12 cellular contexts compared by ENCODE assay signal in the genomic region with DNA sequence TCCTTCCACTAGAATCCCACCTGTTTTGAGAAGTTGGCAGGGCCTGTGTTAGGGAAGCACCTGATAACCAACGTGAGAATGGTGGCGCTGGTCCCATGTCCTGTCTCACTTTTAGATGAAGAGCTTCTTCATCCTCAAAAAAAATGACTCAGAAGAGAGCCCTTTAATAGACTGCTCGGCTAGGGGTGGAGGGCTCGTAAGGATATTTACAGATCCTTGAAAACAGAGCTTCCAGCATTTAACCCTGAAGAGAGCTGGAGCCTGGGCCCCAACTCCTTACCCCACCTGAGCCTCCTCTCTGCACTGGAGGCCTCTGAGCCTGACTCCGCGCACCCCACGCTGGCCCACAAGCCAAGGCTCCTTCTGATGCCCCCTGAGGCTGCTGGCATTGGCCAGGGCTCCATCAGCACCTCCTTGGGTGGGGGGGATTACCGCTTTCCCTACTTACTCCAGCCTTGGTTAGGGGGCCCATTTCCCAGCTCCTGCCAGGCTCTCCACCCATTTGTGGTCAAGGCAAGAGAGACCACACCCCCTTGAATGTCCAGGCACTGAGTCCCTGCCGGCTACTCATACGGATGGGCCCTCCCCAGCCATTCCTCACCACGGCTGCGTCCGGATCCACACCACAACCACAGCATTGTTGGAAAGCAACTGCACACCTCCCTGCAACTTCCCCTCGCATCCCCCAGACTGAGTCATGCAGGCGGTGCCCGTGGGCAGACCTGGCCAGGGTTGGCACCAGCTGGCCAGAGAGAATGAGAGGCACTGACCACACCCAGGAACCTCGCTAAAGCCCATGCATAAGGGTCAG. TPM values are rescaled to one million over a fixed set of nuclear protein-coding genes. Genes with fewer than 3 reads are reported as not detected.
DNase-seq lines count a peak whose midpoint lies in the region; ATAC-seq, FAIRE-seq and TF ChIP-seq lines count a peak whose summit lies in the region.
"Had no signal": no experiment of that assay in that cellular context is flagged by ENCODE, and none has a peak within 500 bp of the region (broad histone marks: within the 10 kb centered on the region; RNA-seq: fewer than 3 reads in every experiment).

No MANE protein-coding gene starts in this region.

- H3K9me3 ChIP-seq in heart left ventricle = no peaks in the 10 kb centered on the region

- H3K9me3 Mint-ChIP-seq in activated T-helper 2 cell treated with anti-CD3 and anti-CD28 coated beads, Interferon-gamma antibody, Interleukin-2, Interleukin-4, amounts not matched to agents 10 μg/mL and 5 μg/mL and 100 μg/mL, durations not matched to agents 14 hours and 24 hours and 36 hours = no peaks in the 10 kb centered on the region
- H3K9me3 Mint-ChIP-seq: CD4-positive, alpha-beta T cell had no signal

- intact Hi-C loops in heart left ventricle (cut with DNase I) (loop anchor here in 1 of 10 donors (10.0 kb wide), 1 partner anchor 62 kb away; no protein-coding TSS in a partner anchor), Right ventricle myocardium inferior (cut with DNase I) (no loop called here)
- intact Hi-C loops in activated T-helper 2 cell treated with anti-CD3 and anti-CD28 coated beads, Interferon-gamma antibody, Interleukin-2, Interleukin-4, amounts not matched to agents 10 μg/mL and 5 μg/mL and 100 μg/mL, durations not matched to agents 14 hours and 24 hours and 36 hours (cut with micrococcal nuclease) = no loop called here

- no peaks in the 10 kb centered on the region for H3K27me3 ChIP-seq in heart left ventricle

- H3K36me3 Mint-ChIP-seq in activated T-helper 2 cell treated with anti-CD3 and anti-CD28 coated beads, Interferon-gamma antibody, Interleukin-2, Interleukin-4, amounts not matched to agents 10 μg/mL and 5 μg/mL and 100 μg/mL, durations not matched to agents 14 hours and 24 hours and 36 hours (ENCODE audit: low read depth) = no peaks in the 10 kb centered on the region

- H3K4me1 Mint-ChIP-seq in activated T-helper 2 cell treated with anti-CD3 and anti-CD28 coated beads, Interferon-gamma antibody, Interleukin-2, Interleukin-4, amounts not matched to agents 10 μg/mL and 5 μg/mL and 100 μg/mL, durations not matched to agents 14 hours and 24 hours and 36 hours (ENCODE audit: low read depth) = peaks cover 28% of the 10 kb centered on the region

- TF ChIP-seq CTCF in heart left ventricle (IDR thresholded peaks at IDR 0.05) = no peak

- no peak overlapping the region for H3K4me3 ChIP-seq in heart left ventricle
- H3K4me3 ChIP-seq: SK-N-MC had no signal

- H3K36me3 ChIP-seq in heart left ventricle = peaks cover 0 to 9% (median 0%) of the 10 kb centered on the region in 9 donors

- H3K4me1 ChIP-seq in heart left ventricle = peaks cover 5 to 50% (median 32%) of the 10 kb centered on the region in 12 donors

- DNase-seq in heart left ventricle = peak in 2 of 5 donors; percentile 10 to 47
- DNase-seq in Right ventricle myocardium inferior (ENCODE audit: missing footprints) = no peak
- DNase-seq in UCSD-AML1 (lab: John Stamatoyannopoulos, UW; ENCODE audit: unreplicated experiment) = peak; percentile 82
- peak; percentile 94 for DNase-seq in hepatic stellate cell (ENCODE audit: low spot score)
- DNase-seq in urothelium cell line (ENCODE audit: low spot score) = peak; percentile 89
- DNase-seq in activated CD4-positive, CD25-positive, alpha-beta regulatory T cell treated with anti-CD3 and anti-CD28 coated beads, Interleukin-2, amount 50 U/mL, for 72 hours = no peak
- no peak for DNase-seq in activated T-helper 2 cell treated with anti-CD3 and anti-CD28 coated beads, Interferon-gamma antibody, Interleukin-2, Interleukin-4, amounts not matched to agents 10 μg/mL and 5 μg/mL and 100 μg/mL, durations not matched to agents 14 hours and 24 hours and 36 hours (ENCODE audit: low spot score)
- no peak for DNase-seq in activated CD4-positive, alpha-beta T cell treated with anti-CD3 and anti-CD28 coated beads for 4 hours
- DNase-seq: CD4-positive, alpha-beta T cell had no signal

- peak overlapping the region in 5 of 12 donors; percentile 5 to 57 (median 31) for H3K27ac ChIP-seq in heart left ventricle
- H3K27ac ChIP-seq: SK-N-MC had no signal

- ATAC-seq in heart left ventricle = peak; percentile 12 to 66 (median 30)
- no peak for ATAC-seq in Right ventricle myocardium inferior
- ATAC-seq: HepG2 had no signal

- no peak for TF ChIP-seq POLR2A in heart left ventricle (IDR thresholded peaks at IDR 0.05)

- no peaks in the 10 kb centered on the region for H3K27me3 Mint-ChIP-seq in activated T-helper 2 cell treated with anti-CD3 and anti-CD28 coated beads, Interferon-gamma antibody, Interleukin-2, Interleukin-4, amounts not matched to agents 10 μg/mL and 5 μg/mL and 100 μg/mL, durations not matched to agents 14 hours and 24 hours and 36 hours (ENCODE audit: low read depth)
- H3K27me3 Mint-ChIP-seq: CD4-positive, alpha-beta T cell had no signal

- FAIRE-seq in urothelium cell line (lab: Jason Lieb, UNC) = peak; percentile 90
- FAIRE-seq: GM19239, HepG2 had no signal

- H3K4me3 Mint-ChIP-seq in activated T-helper 2 cell treated with anti-CD3 and anti-CD28 coated beads, Interferon-gamma antibody, Interleukin-2, Interleukin-4, amounts not matched to agents 10 μg/mL and 5 μg/mL and 100 μg/mL, durations not matched to agents 14 hours and 24 hours and 36 hours (ENCODE audit: low read depth) = no peak overlapping the region
- H3K4me3 Mint-ChIP-seq: CD4-positive, alpha-beta T cell had no signal

- WGBS in heart left ventricle, 4 donors = 68 to 81% (median 71%) methylated on average over 16 to 17 of the region's 17 CpGs

- H3K27ac Mint-ChIP-seq in activated T-helper 2 cell treated with anti-CD3 and anti-CD28 coated beads, Interferon-gamma antibody, Interleukin-2, Interleukin-4, amounts not matched to agents 10 μg/mL and 5 μg/mL and 100 μg/mL, durations not matched to agents 14 hours and 24 hours and 36 hours = no peak overlapping the region

RNA-seq across cellular contexts. Expression of a gene that starts 30.2 kb away (rescaled TPM):
- 10 to 100 TPM; 20.7 to 79.5 (median 30.4) TPM for total RNA-seq in heart left ventricle
- 10 to 100 TPM; 28.8 to 36.1 TPM for polyA plus RNA-seq in heart left ventricle
- 15.9 TPM for total RNA-seq in Right ventricle myocardium inferior
- total RNA-seq in activated T-helper 2 cell treated with anti-CD3 and anti-CD28 coated beads, Interferon-gamma antibody, Interleukin-2, Interleukin-4, amounts not matched to agents 10 μg/mL and 5 μg/mL and 100 μg/mL, durations not matched to agents 14 hours and 24 hours and 36 hours = 0.84 and 0.99 TPM in 2 replicates

RNA-seq across cellular contexts. Expression of a gene that starts 35.6 kb away (rescaled TPM):
- 10 to 100 TPM; 25.0 to 41.1 (median 27.4) TPM for total RNA-seq in heart left ventricle
- 10 to 100 TPM; 27.7 to 38.9 TPM for polyA plus RNA-seq in heart left ventricle
- total RNA-seq in Right ventricle myocardium inferior = 31.2 TPM
- total RNA-seq in activated T-helper 2 cell treated with anti-CD3 and anti-CD28 coated beads, Interferon-gamma antibody, Interleukin-2, Interleukin-4, amounts not matched to agents 10 μg/mL and 5 μg/mL and 100 μg/mL, durations not matched to agents 14 hours and 24 hours and 36 hours = 8.6 and 9.2 TPM in 2 replicates

RNA-seq across cellular contexts. Expression of a gene that starts 38.0 kb away (rescaled TPM):
- 10 to 100 TPM; 18.4 to 68.7 (median 28.0) TPM for total RNA-seq in heart left ventricle
- 10 to 100 TPM; 17.0 to 20.8 TPM for polyA plus RNA-seq in heart left ventricle
- total RNA-seq in Right ventricle myocardium inferior = 22.3 TPM
- total RNA-seq in activated T-helper 2 cell treated with anti-CD3 and anti-CD28 coated beads, Interferon-gamma antibody, Interleukin-2, Interleukin-4, amounts not matched to agents 10 μg/mL and 5 μg/mL and 100 μg/mL, durations not matched to agents 14 hours and 24 hours and 36 hours = 64.5 and 70.2 TPM in 2 replicates

Comparison
In these comparisons a context has a peak if more than half of its experiments do, and no peak if none do; other contexts are left out.
1. DNase-seq: peak in UCSD-AML1 (single experiment), hepatic stellate cell (single experiment) and urothelium cell line (single experiment); none in Right ventricle myocardium inferior (single experiment), activated CD4-positive, CD25-positive, alpha-beta regulatory T cell treated with anti-CD3 and anti-CD28 coated beads, Interleukin-2, amount 50 U/mL, for 72 hours (single experiment), activated T-helper 2 cell treated with anti-CD3 and anti-CD28 coated beads, Interferon-gamma antibody, Interleukin-2, Interleukin-4, amounts not matched to agents 10 μg/mL and 5 μg/mL and 100 μg/mL, durations not matched to agents 14 hours and 24 hours and 36 hours (single experiment) and activated CD4-positive, alpha-beta T cell treated with anti-CD3 and anti-CD28 coated beads for 4 hours (0 of 2).